24 cellular contexts compared by ENCODE assay signal in genomic region chr12:48764521-48764920, GRCh38. TPM values are rescaled to one million over a fixed set of nuclear protein-coding genes. Genes with fewer than 3 reads are reported as not detected.
DNase-seq lines count a peak whose midpoint lies in the region; ATAC-seq, FAIRE-seq and TF ChIP-seq lines count a peak whose summit lies in the region.
"Had no signal": no experiment of that assay in that cellular context is flagged by ENCODE, and none has a peak within 500 bp of the region (broad histone marks: within the 10 kb centered on the region; RNA-seq: fewer than 3 reads in every experiment).

No MANE protein-coding gene starts in this region.

- H3K27me3 ChIP-seq in MM.1S (replicated peaks; ENCODE audit: insufficient read depth, low read length) (no peaks in the 10 kb centered on the region), mammary epithelial cell (ENCODE audit: insufficient read depth, low read length) (no peaks in the 10 kb centered on the region), small intestine (ENCODE audit: control insufficient read depth in 2 of 2, insufficient read depth in 2 of 2, low read length in 2 of 2) (no peaks in the 10 kb centered on the region)
- H3K27me3 ChIP-seq: SJSA1, tibial artery had no signal

- H3K9ac ChIP-seq in MM.1S (ENCODE audit: low read length) (no peak overlapping the region), mammary epithelial cell (ENCODE audit: insufficient read depth, low read length) (no peak overlapping the region)

- H3K36me3 ChIP-seq in MM.1S (replicated peaks; ENCODE audit: insufficient read depth, low read length) (no peaks in the 10 kb centered on the region), mammary epithelial cell (ENCODE audit: insufficient read depth, low read length) (no peaks in the 10 kb centered on the region), small intestine (ENCODE audit: control insufficient read depth in 2 of 2, insufficient read depth in 2 of 2, low read length in 2 of 2) (peaks cover 4 to 7% of the 10 kb centered on the region in 2 donors)

- no TSS peak for BruUV-seq in mammary epithelial cell (replicated peaks; lab: Mats Ljungman, UMichigan)

- H3K4me2 ChIP-seq in MM.1S (ENCODE audit: low read depth, low read length), result peak overlapping the region; percentile 45
- no peak overlapping the region for H3K4me2 ChIP-seq in mammary epithelial cell (ENCODE audit: insufficient read depth, low read depth, low read length)
- H3K4me2 ChIP-seq: smooth muscle cell had no signal

- ATAC-seq in HG03280 (IDR thresholded peaks at IDR 0.05; ENCODE audit: unreplicated experiment), result no peak
- ATAC-seq in GM18858 (IDR thresholded peaks at IDR 0.05; ENCODE audit: unreplicated experiment), result no peak
- ATAC-seq: left ventricle myocardium superior, T-helper 17 cell had no signal

- no peaks in the 10 kb centered on the region for H4K20me1 ChIP-seq in MM.1S (ENCODE audit: insufficient read depth, low read length)
- no peaks in the 10 kb centered on the region for H4K20me1 ChIP-seq in mammary epithelial cell (ENCODE audit: insufficient read depth, low read length)

- 37% methylated on average over 2 of the region's 2 CpGs for WGBS in mammary epithelial cell (ENCODE audit: low coverage, missing lambda C conversion rate)
- WGBS in small intestine, 3 donors, result 46 to 56% (median 53%) methylated on average over 2 of the region's 2 CpGs

- in situ Hi-C loops in GM13976 (cut with MboI; ENCODE audit: low sequenced_read_pairs, unreplicated experiment) (no loop called here), mammary epithelial cell (cut with MboI; ENCODE audit: low sequenced_read_pairs in 2 of 2) (no loop called here)

- H3K4me3 ChIP-seq in MM.1S (ENCODE audit: low read length), result no peak overlapping the region
- no peak overlapping the region for H3K4me3 ChIP-seq in mammary epithelial cell (replicated peaks in 1 of 3; ENCODE audit: insufficient read depth in 1 of 3, low read depth in 2 of 3, low read length in 3 of 3)
- H3K4me3 ChIP-seq in small intestine (ENCODE audit: low read depth in 1 of 2, low read length in 2 of 2), result no peak overlapping the region
- H3K4me3 ChIP-seq: SJSA1, smooth muscle cell, tibial artery had no signal

- peaks cover 30% of the 10 kb centered on the region for H3K4me1 ChIP-seq in MM.1S (ENCODE audit: low read length)
- peaks cover 8% of the 10 kb centered on the region for H3K4me1 ChIP-seq in mammary epithelial cell (ENCODE audit: insufficient read depth, low read length)
- no peaks in the 10 kb centered on the region for H3K4me1 ChIP-seq in small intestine (ENCODE audit: control insufficient read depth in 2 of 2, insufficient read depth in 1 of 2, low read depth in 1 of 2, low read length in 1 of 2)
- H3K4me1 ChIP-seq: SJSA1 had no signal

- intact Hi-C loops in mammary epithelial cell (cut with micrococcal nuclease), result no loop called here

- H3K27ac ChIP-seq in MM.1S (ENCODE audit: low read length), result peak overlapping the region; percentile 40; the same call in 1 of the 2 replicates
- H3K27ac ChIP-seq in mammary epithelial cell (ENCODE audit: insufficient read depth, low read depth, low read length), result no peak overlapping the region
- no peak overlapping the region for H3K27ac ChIP-seq in small intestine (ENCODE audit: low read depth in 1 of 2, low read length in 1 of 2)
- H3K27ac ChIP-seq: SJSA1, tibial artery, WERI-Rb-1 had no signal

- dilution Hi-C loops in mammary epithelial cell (cut with HindIII; ENCODE audit: low sequenced_read_pairs), result no loop called here

- H3K79me2 ChIP-seq in MM.1S (ENCODE audit: low read length), result no peaks in the 10 kb centered on the region
- no peaks in the 10 kb centered on the region for H3K79me2 ChIP-seq in mammary epithelial cell (ENCODE audit: insufficient read depth, low read length)

- CTCF ChIA-PET in mammary epithelial cell (lab: Charles Lee; ENCODE audit: low non-redundant PET), result no interaction called here

- H2AFZ ChIP-seq in MM.1S (ENCODE audit: low read length), result no peak overlapping the region; the same call in 1 of the 2 replicates
- no peak overlapping the region for H2AFZ ChIP-seq in mammary epithelial cell (ENCODE audit: low read depth, low read length)

- TF ChIP-seq CTCF in GM13976 (IDR thresholded peaks at IDR 0.05; ENCODE audit: borderline replicate concordance, control extremely low read depth, extremely low read depth, insufficient read depth, missing control alignments) (no peak), MM.1S (IDR thresholded peaks at IDR 0.05; ENCODE audit: low read length) (no peak), mammary epithelial cell (conservative IDR thresholded peaks at IDR 0.05 in 1 of 2, IDR thresholded peaks at IDR 0.05 in 1 of 2; ENCODE audit: extremely low read depth in 1 of 2, insufficient read depth in 1 of 2, low read depth in 1 of 2, low read length in 2 of 2) (no peak)

- DNase-seq in GM13976 (ENCODE audit: low spot score), result peak; percentile 32
- DNase-seq in MM.1S, result peak; percentile 69
- DNase-seq in mammary epithelial cell, result peak; percentile 33
- DNase-seq in small intestine, result peak; percentile 48
- no peak for DNase-seq in NCI-H187 treated with DMSO at 0.1 percent for 48 hours (lab: John Stamatoyannopoulos, UW)
- DNase-seq: activated CD4-positive, alpha-beta T cell treated with anti-CD3 and anti-CD28 coated beads, Interleukin-2, amount 50 U/mL, for 4 hours; activated effector memory CD4-positive, alpha-beta T cell treated with anti-CD3 and anti-CD28 coated beads, Interleukin-2, amount 50 U/mL, for 16 hours; AML-193; DND-41; head of caudate nucleus; KG1; left ventricle myocardium superior; NCI-H1105; NCI-H526 treated with DMSO at 0.1 percent for 48 hours; OCI-M1; stimulated activated CD4-positive, alpha-beta T cell treated with anti-CD3 and anti-CD28 coated beads, Interleukin-2, amount 100 ng/mL, for 48 hours; stimulated activated naive CD4-positive, alpha-beta T cell treated with Interleukin-2 at 50 U/mL for 16 hours; T-helper 17 cell; tibial artery; WERI-Rb-1 had no signal

- no peak for FAIRE-seq in small intestine (lab: Jason Lieb, UNC)

- H3F3A ChIP-seq in MM.1S (ENCODE audit: insufficient read depth, low read length), result peaks cover 4% of the 10 kb centered on the region; the same call in 1 of the 2 replicates

- H3K9me3 ChIP-seq in MM.1S (replicated peaks; ENCODE audit: insufficient read depth, low read length) (no peaks in the 10 kb centered on the region), mammary epithelial cell (replicated peaks; ENCODE audit: insufficient read depth, low read length) (no peaks in the 10 kb centered on the region), small intestine (ENCODE audit: control insufficient read depth, low read depth) (no peaks in the 10 kb centered on the region)
- H3K9me3 ChIP-seq: SJSA1, tibial artery had no signal

- H3K9me2 ChIP-seq in MM.1S (replicated peaks; ENCODE audit: insufficient read depth, low read length), result no peaks in the 10 kb centered on the region

RNA-seq across cellular contexts. Expression of gene ADCY6, which starts 24.4 kb away (rescaled TPM):
- 10 to 100 TPM; 30.5 to 42.2 TPM for total RNA-seq in mammary epithelial cell
- polyA plus RNA-seq in mammary epithelial cell (12.9 TPM), small intestine (10 to 100 TPM; 14.1 to 27.7 (median 20.1) TPM)
- polyA minus RNA-seq in mammary epithelial cell, result 33.6 TPM

RNA-seq across cellular contexts. Expression of gene CCNT1, which starts 48.0 kb away (rescaled TPM):
- total RNA-seq in mammary epithelial cell, result 10 to 100 TPM; 31.5 to 49.1 TPM
- 24.2 TPM for polyA plus RNA-seq in mammary epithelial cell
- 50.2 TPM for polyA minus RNA-seq in mammary epithelial cell
- polyA plus RNA-seq in small intestine, result 1 to 10 TPM; 3.0 to 5.4 (median 4.7) TPM

RNA-seq across cellular contexts. Expression of gene CACNB3, which starts 53.8 kb away (rescaled TPM):
- total RNA-seq in mammary epithelial cell, result 10 to 100 TPM in 1 of 2 donors, 1 to 10 TPM in 1; 8.7 to 31.1 TPM
- 16.7 TPM for polyA plus RNA-seq in mammary epithelial cell
- 11.6 TPM for polyA minus RNA-seq in mammary epithelial cell
- 10 to 100 TPM; 11.6 to 12.1 (median 11.9) TPM for polyA plus RNA-seq in small intestine
